Comparison of ENCODE assay signal across 8 cellular contexts in genomic region chr7:109309790-109310189, GRCh38.
"Had no signal": no experiment of that assay in that cellular context is flagged by ENCODE, and none has a peak within 500 bp of the region (broad histone marks: within the 10 kb centered on the region; RNA-seq: fewer than 3 reads in every experiment).

No MANE protein-coding gene starts in this region.

- H3K4me2 ChIP-seq: GM23338 had no signal

- H3K4me3 Mint-ChIP-seq: GM23338, HFFc6, IgD-negative memory B cell had no signal

- H3K36me3 ChIP-seq: HAP-1 had no signal

- H3K9me3 ChIP-seq: HAP-1 had no signal

- DNase-seq: HFFc6, KBM-7 had no signal

- H3K27ac Mint-ChIP-seq: GM23338, HFFc6 had no signal

- H3K4me3 ChIP-seq: GM23338, HAP-1 had no signal

- H3K4me1 Mint-ChIP-seq: GM23338, IgD-negative memory B cell had no signal

- H3K27me3 Mint-ChIP-seq: IgD-negative memory B cell had no signal

- H2AFZ ChIP-seq: GM23338 had no signal

- H3K27ac ChIP-seq: HL-60 had no signal

- H3K4me1 ChIP-seq: HAP-1 had no signal

- H3K36me3 Mint-ChIP-seq: IgD-negative memory B cell had no signal

- ATAC-seq: GM23338, HCT116, HepG2 had no signal
